12 cellular contexts compared by ENCODE assay signal in the genomic region with DNA sequence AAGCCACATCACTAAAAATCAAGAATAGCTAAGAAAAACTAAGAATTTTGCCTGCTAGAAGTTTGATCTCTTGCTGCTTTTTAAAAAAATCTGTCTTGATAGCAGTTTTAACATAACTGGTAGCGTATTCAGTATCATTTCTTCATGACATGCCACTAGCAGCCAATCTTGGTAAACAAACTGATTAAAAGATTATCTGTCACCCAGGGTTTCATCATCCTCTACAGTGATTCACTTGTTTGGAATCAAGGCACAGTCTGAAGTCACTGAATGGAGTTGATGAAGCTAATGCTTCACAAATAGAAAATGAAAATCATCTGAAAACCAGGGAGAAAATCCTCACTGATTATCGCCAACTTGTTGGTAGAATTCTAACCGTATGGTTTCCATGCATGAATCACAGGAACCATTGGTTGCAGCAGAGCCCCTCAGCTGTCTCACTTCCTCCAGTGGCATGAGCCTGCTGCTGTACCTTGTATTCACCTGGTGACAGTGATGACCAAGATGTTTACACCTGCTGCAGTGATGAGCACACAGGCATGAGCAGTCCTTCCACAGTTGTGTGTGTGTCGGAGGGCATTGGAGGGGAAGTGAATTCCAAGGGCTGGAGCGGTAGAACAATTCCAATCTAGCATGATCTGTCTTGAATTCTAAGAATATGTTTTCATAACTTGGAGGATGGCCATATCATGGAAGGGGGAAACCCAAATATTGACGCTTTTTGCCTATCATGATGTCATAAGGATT.
DNase-seq lines count a peak whose midpoint lies in the region; ATAC-seq, FAIRE-seq and TF ChIP-seq lines count a peak whose summit lies in the region.
"Had no signal": no experiment of that assay in that cellular context is flagged by ENCODE, and none has a peak within 500 bp of the region (broad histone marks: within the 10 kb centered on the region; RNA-seq: fewer than 3 reads in every experiment).

No MANE protein-coding gene starts in this region.

- H3K36me3 ChIP-seq in BJ (ENCODE audit: control insufficient read depth, insufficient read depth, low read length) (no peaks in the 10 kb centered on the region), SJCRH30 (no peaks in the 10 kb centered on the region)

- no peak overlapping the region for H3K27ac Mint-ChIP-seq in natural killer cell treated with Interleukin-12 subunit alpha and Interleukin-12 subunit beta and Interleukin-15 and Interleukin-18, amount 100 ng/mL, for 72 hours
- H3K27ac Mint-ChIP-seq: activated CD4-positive, alpha-beta T cell treated with anti-CD3 and anti-CD28 coated beads, Interleukin-2, amount 10 ng/mL, durations not matched to agents 24 days and 14 days; nephron had no signal

- POLR2A ChIA-PET in BJ (lab: Charles Lee): no interaction called here

- H3K9me3 ChIP-seq in SJCRH30 (replicated peaks): no peaks in the 10 kb centered on the region

- no peaks in the 10 kb centered on the region for H3K4me1 ChIP-seq in SJCRH30

- peak; percentile 67 for DNase-seq in BJ (ENCODE audit: low read depth)
- DNase-seq in HTR-8/SVneo (ENCODE audit: insufficient read length, low spot score): peak; percentile 34
- DNase-seq in choroid plexus epithelial cell (ENCODE audit: low read depth): peak; percentile 78
- peak; percentile 73 for DNase-seq in non-pigmented ciliary epithelial cell (ENCODE audit: low read depth)
- DNase-seq in natural killer cell treated with Interleukin-12 subunit alpha and Interleukin-12 subunit beta and Interleukin-15 and Interleukin-18, amount 100 ng/mL, for 72 hours (ENCODE audit: low spot score): no peak
- DNase-seq in occipital lobe (lab: John Stamatoyannopoulos, UW): no peak
- DNase-seq in SJCRH30: no peak
- DNase-seq: activated CD4-positive, alpha-beta T cell treated with anti-CD3 and anti-CD28 coated beads, Interleukin-2, amount 10 ng/mL, durations not matched to agents 24 days and 14 days; amygdala; DMS79 had no signal

- no peaks in the 10 kb centered on the region for H3K27me3 Mint-ChIP-seq in natural killer cell treated with Interleukin-12 subunit alpha and Interleukin-12 subunit beta and Interleukin-15 and Interleukin-18, amount 100 ng/mL, for 72 hours
- H3K27me3 Mint-ChIP-seq: activated CD4-positive, alpha-beta T cell treated with anti-CD3 and anti-CD28 coated beads, Interleukin-2, amount 10 ng/mL, durations not matched to agents 24 days and 14 days had no signal

- H3K9me3 Mint-ChIP-seq in natural killer cell treated with Interleukin-12 subunit alpha and Interleukin-12 subunit beta and Interleukin-15 and Interleukin-18, amount 100 ng/mL, for 72 hours: no peaks in the 10 kb centered on the region
- H3K9me3 Mint-ChIP-seq: activated CD4-positive, alpha-beta T cell treated with anti-CD3 and anti-CD28 coated beads, Interleukin-2, amount 10 ng/mL, durations not matched to agents 24 days and 14 days; nephron had no signal

- no peak for ATAC-seq in HG03196 (IDR thresholded peaks at IDR 0.05; ENCODE audit: unreplicated experiment)
- ATAC-seq in natural killer cell treated with Interleukin-12 subunit alpha and Interleukin-12 subunit beta and Interleukin-15 and Interleukin-18, amount 100 ng/mL, for 72 hours: no peak

- H3K27ac ChIP-seq in SJCRH30: no peak overlapping the region

- no peaks in the 10 kb centered on the region for H3K36me3 Mint-ChIP-seq in natural killer cell treated with Interleukin-12 subunit alpha and Interleukin-12 subunit beta and Interleukin-15 and Interleukin-18, amount 100 ng/mL, for 72 hours

- H3K4me3 ChIP-seq in BJ (ENCODE audit: low read depth, low read length) (peak overlapping the region; percentile 11), choroid plexus epithelial cell (ENCODE audit: low read depth, low read length) (no peak overlapping the region), SJCRH30 (no peak overlapping the region)

- no peak for TF ChIP-seq CTCF in BJ (IDR thresholded peaks at IDR 0.05; ENCODE audit: insufficient read depth, low read depth, low read length)
- TF ChIP-seq CTCF in choroid plexus epithelial cell (conservative IDR thresholded peaks at IDR 0.05; ENCODE audit: low read depth, low read length): no peak

- H3K4me1 Mint-ChIP-seq in natural killer cell treated with Interleukin-12 subunit alpha and Interleukin-12 subunit beta and Interleukin-15 and Interleukin-18, amount 100 ng/mL, for 72 hours (ENCODE audit: low read depth in 2 of 2): peaks cover 0 to 2% of the 10 kb centered on the region in 2 donors
- H3K4me1 Mint-ChIP-seq: activated CD4-positive, alpha-beta T cell treated with anti-CD3 and anti-CD28 coated beads, Interleukin-2, amount 10 ng/mL, durations not matched to agents 24 days and 14 days had no signal

- FAIRE-seq in HTR-8/SVneo (lab: Jason Lieb, UNC): peak; percentile 26

- no peak overlapping the region for H3K4me3 Mint-ChIP-seq in natural killer cell treated with Interleukin-12 subunit alpha and Interleukin-12 subunit beta and Interleukin-15 and Interleukin-18, amount 100 ng/mL, for 72 hours
- H3K4me3 Mint-ChIP-seq: activated CD4-positive, alpha-beta T cell treated with anti-CD3 and anti-CD28 coated beads, Interleukin-2, amount 10 ng/mL, durations not matched to agents 24 days and 14 days; nephron had no signal

- CTCF ChIA-PET in BJ (lab: Yijun Ruan, JAX): interaction anchor here (1.5 kb wide), 1 partner anchor 13 kb away, joined by 4 read pairs; no protein-coding TSS in a partner anchor

- H3K27me3 ChIP-seq in BJ (ENCODE audit: control insufficient read depth, insufficient read depth, low read length): no peaks in the 10 kb centered on the region
- peaks cover 11% of the 10 kb centered on the region for H3K27me3 ChIP-seq in SJCRH30

Comparison
In these comparisons a context has a peak if more than half of its experiments do, and no peak if none do; other contexts are left out.
1. DNase-seq: peak in BJ (single experiment), HTR-8/SVneo (single experiment), choroid plexus epithelial cell (single experiment) and non-pigmented ciliary epithelial cell (single experiment); none in natural killer cell treated with Interleukin-12 subunit alpha and Interleukin-12 subunit beta and Interleukin-15 and Interleukin-18, amount 100 ng/mL, for 72 hours (single experiment), occipital lobe (single experiment) and SJCRH30 (0 of 2).